In the genomic region with DNA sequence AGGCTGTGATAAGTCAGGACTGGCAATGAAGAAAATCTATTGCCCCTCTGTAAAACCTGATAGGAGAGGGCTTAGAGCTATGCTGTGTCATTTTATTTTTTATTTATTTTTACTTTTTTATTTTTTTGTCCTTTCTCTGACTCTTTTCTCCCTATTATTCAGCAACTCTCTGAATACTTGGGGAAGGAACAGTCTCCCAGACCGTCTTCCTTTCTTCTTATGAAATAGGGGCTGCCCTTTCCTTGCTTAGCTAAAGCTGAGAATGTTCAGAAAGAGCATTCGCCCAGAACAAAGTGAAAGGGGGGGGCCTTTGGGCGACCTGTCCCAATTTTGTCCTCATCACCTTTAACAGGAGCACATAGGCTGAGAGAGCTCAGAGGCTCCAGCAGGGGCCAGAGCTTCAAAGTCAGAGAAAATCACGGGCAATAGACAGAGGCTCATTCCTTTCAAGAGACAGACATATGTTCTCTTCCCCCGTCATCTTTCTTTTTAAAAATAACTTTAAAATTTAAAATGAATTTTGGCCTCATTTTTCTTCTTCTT, we compare ENCODE assay signal across 14 cellular contexts.
DNase-seq lines count a peak whose midpoint lies in the region; ATAC-seq and TF ChIP-seq lines count a peak whose summit lies in the region.
"Had no signal": no experiment of that assay in that cellular context is flagged by ENCODE, and none has a peak within 500 bp of the region (broad histone marks: within the 10 kb centered on the region; RNA-seq: fewer than 3 reads in every experiment).

No MANE protein-coding gene starts in this region.

- H3K27ac ChIP-seq in BLaER1 treated with 17β-estradiol and CSF1 and Interleukin-3, amounts not matched to agents 10 nM and 100 nM = peak overlapping the region in 7 of 11 experiments; percentile 45 to 81 (median 65); a peak in 13 of 22 replicates
- H3K27ac ChIP-seq in PC-3 (ENCODE audit: low read length) (peak overlapping the region; percentile 17; the same call in 1 of the 2 replicates), gastroesophageal sphincter (peak overlapping the region in 2 of 4 donors; percentile 48), gastrocnemius medialis (peak overlapping the region; percentile 46 to 76 (median 72))
- H3K27ac ChIP-seq: epithelial cell of prostate had no signal

- CTCF ChIA-PET in PC-3 (lab: Charles Lee) = interaction anchor here (0.6 kb wide), 1 partner anchor 187 kb away, joined by 4 read pairs; no protein-coding TSS in a partner anchor

- H3K4me2 ChIP-seq in BLaER1 treated with 17β-estradiol and CSF1 and Interleukin-3, amounts not matched to agents 10 nM and 100 nM = peak overlapping the region in 7 of 11 experiments; percentile 26 to 80 (median 79); a peak in 13 of 22 replicates
- H3K4me2 ChIP-seq in PC-3 (ENCODE audit: low read length) = peak overlapping the region; percentile 1; the same call in 1 of the 2 replicates

- H3K9me3 Mint-ChIP-seq in activated naive CD4-positive, alpha-beta T cell treated with anti-CD3 and anti-CD28 coated beads, Interleukin-2, amount 50 U/mL, for 72 hours = peaks cover 0 to 5% of the 10 kb centered on the region in 2 donors
- H3K9me3 Mint-ChIP-seq: activated naive CD4-positive, alpha-beta T cell treated with anti-CD3 and anti-CD28 coated beads for 36 hours had no signal

- TF ChIP-seq CTCF in PC-3 (conservative IDR thresholded peaks at IDR 0.05; ENCODE audit: low read depth, low read length) = no peak
- TF ChIP-seq CTCF in gastroesophageal sphincter (IDR thresholded peaks at IDR 0.05) = no peak
- no peak for TF ChIP-seq CTCF in gastrocnemius medialis (IDR thresholded peaks at IDR 0.05 in 4 of 5, conservative IDR thresholded peaks at IDR 0.05 in 1 of 5)

- H3K79me2 ChIP-seq in PC-3 (ENCODE audit: low read length) = no peaks in the 10 kb centered on the region

- ATAC-seq in PC-3 (no peak), gastroesophageal sphincter (peak; percentile 28), gastrocnemius medialis (no peak)
- no peak for ATAC-seq in activated naive CD4-positive, alpha-beta T cell treated with anti-CD3 and anti-CD28 coated beads, Interleukin-2, amount 50 U/mL, for 72 hours

- H3K27me3 ChIP-seq in BLaER1 treated with 17β-estradiol and CSF1 and Interleukin-3, amounts not matched to agents 10 nM and 100 nM = peaks cover 0 to 8% (median 0%) of the 10 kb centered on the region in 11 experiments; a peak in 3 of 22 replicates
- no peaks in the 10 kb centered on the region for H3K27me3 ChIP-seq in PC-3 (ENCODE audit: low read length)
- peaks cover 6% of the 10 kb centered on the region for H3K27me3 ChIP-seq in gastroesophageal sphincter
- H3K27me3 ChIP-seq in gastrocnemius medialis = no peaks in the 10 kb centered on the region

- no TSS peak for BruUV-seq in PC-3 (replicated peaks; lab: Mats Ljungman, UMichigan)

- no peaks in the 10 kb centered on the region for H4K20me1 ChIP-seq in BLaER1 treated with 17β-estradiol and CSF1 and Interleukin-3, amounts not matched to agents 10 nM and 100 nM
- H4K20me1 ChIP-seq in PC-3 (ENCODE audit: low read length) = no peaks in the 10 kb centered on the region

- no peaks in the 10 kb centered on the region for H3K36me3 Mint-ChIP-seq in activated naive CD4-positive, alpha-beta T cell treated with anti-CD3 and anti-CD28 coated beads, Interleukin-2, amount 50 U/mL, for 72 hours

- H3K9me2 ChIP-seq in PC-3 (replicated peaks; ENCODE audit: low read length) = no peaks in the 10 kb centered on the region

- WGBS in gastroesophageal sphincter (ENCODE audit: low coverage in 1 of 2), 2 donors = 55 to 71% methylated on average over 4 to 5 of the region's 5 CpGs

- 0 out of 22 replicates have a peak, but pooled peaks cover 0 to 9% (median 0%) of the 10 kb centered on the region in 11 experiments for H3K9me3 ChIP-seq in BLaER1 treated with 17β-estradiol and CSF1 and Interleukin-3, amounts not matched to agents 10 nM and 100 nM (replicated peaks in 1 of 11)
- H3K9me3 ChIP-seq in PC-3 (ENCODE audit: low read length) (no peaks in the 10 kb centered on the region), gastroesophageal sphincter (no peaks in the 10 kb centered on the region), gastrocnemius medialis (no peaks in the 10 kb centered on the region)

- H2AFZ ChIP-seq in PC-3 (ENCODE audit: low read length) = peak overlapping the region; percentile 43

- peak overlapping the region in 5 of 11 experiments; percentile 16 to 68 (median 48); a peak in 8 of 22 replicates for H3K9ac ChIP-seq in BLaER1 treated with 17β-estradiol and CSF1 and Interleukin-3, amounts not matched to agents 10 nM and 100 nM
- no peak overlapping the region for H3K9ac ChIP-seq in PC-3 (ENCODE audit: low read length)

- H3K4me3 ChIP-seq in BLaER1 treated with 17β-estradiol and CSF1 and Interleukin-3, amounts not matched to agents 10 nM and 100 nM = 0 out of 20 replicates have a peak overlapping the region, but pooled peaks of 2 of the 10 experiments have one; percentile 12 to 16
- no peak overlapping the region for H3K4me3 ChIP-seq in PC-3 (ENCODE audit: low read length)
- no peak overlapping the region for H3K4me3 ChIP-seq in gastroesophageal sphincter
- H3K4me3 ChIP-seq in gastrocnemius medialis = no peak overlapping the region

- TF ChIP-seq POLR2A in gastroesophageal sphincter (IDR thresholded peaks at IDR 0.05) (no peak), gastrocnemius medialis (IDR thresholded peaks at IDR 0.05) (no peak)

- POLR2A ChIA-PET in PC-3 (lab: Charles Lee; ENCODE audit: unreplicated experiment) = no interaction called here

- no peak overlapping the region for H3K27ac Mint-ChIP-seq in activated naive CD4-positive, alpha-beta T cell treated with anti-CD3 and anti-CD28 coated beads, Interleukin-2, amount 50 U/mL, for 72 hours
- H3K27ac Mint-ChIP-seq: activated naive CD4-positive, alpha-beta T cell treated with anti-CD3 and anti-CD28 coated beads for 36 hours; B cell had no signal

- in situ Hi-C loops in gastrocnemius medialis (cut with MboI; ENCODE audit: low sequenced_read_pairs in 4 of 4) = no loop called here

- H3K4me1 ChIP-seq in BLaER1 treated with 17β-estradiol and CSF1 and Interleukin-3, amounts not matched to agents 10 nM and 100 nM = peaks cover 0 to 29% (median 20%) of the 10 kb centered on the region in 10 experiments; a peak in 15 of 20 replicates
- H3K4me1 ChIP-seq in PC-3 (ENCODE audit: insufficient read depth, low read length) (peaks cover 14% of the 10 kb centered on the region), gastroesophageal sphincter (peaks cover 0 to 7% (median 0%) of the 10 kb centered on the region in 3 donors), gastrocnemius medialis (peaks cover 3 to 9% of the 10 kb centered on the region in 2 donors)

- no peaks in the 10 kb centered on the region for H3K36me3 ChIP-seq in BLaER1 treated with 17β-estradiol and CSF1 and Interleukin-3, amounts not matched to agents 10 nM and 100 nM
- no peaks in the 10 kb centered on the region for H3K36me3 ChIP-seq in PC-3 (ENCODE audit: low read depth, low read length)
- no peaks in the 10 kb centered on the region for H3K36me3 ChIP-seq in gastroesophageal sphincter
- no peaks in the 10 kb centered on the region for H3K36me3 ChIP-seq in gastrocnemius medialis

- no peaks in the 10 kb centered on the region for H3F3A ChIP-seq in PC-3 (ENCODE audit: low read length, unreplicated experiment)

- DNase-seq in PC-3 (no peak), gastrocnemius medialis (no peak), hippocampal formation (lab: John Stamatoyannopoulos, UW) (no peak), NAMALWA (ENCODE audit: low spot score) (no peak), cortex of kidney (lab: John Stamatoyannopoulos, UW) (no peak)
- DNase-seq in activated naive CD4-positive, alpha-beta T cell treated with anti-CD3 and anti-CD28 coated beads, Interleukin-2, amount 50 U/mL, for 72 hours (ENCODE audit: low spot score in 2 of 2) = no peak
- DNase-seq: DMS79, head of caudate nucleus, NCI-H2171 had no signal

- no peak for TF ChIP-seq EP300 in gastroesophageal sphincter (IDR thresholded peaks at IDR 0.05)

- intact Hi-C loops in PC-3 (cut with micrococcal nuclease) (no loop called here), gastrocnemius medialis (cut with DNase I; ENCODE audit: low total_unique reads) (loop anchor here (10.0 kb wide), 1 partner anchor 71 kb away; no protein-coding TSS in a partner anchor)
